Comparison of ENCODE assay signal across 16 cellular contexts in genomic region chr2:207695293-207695692, GRCh38.
"Had no signal": no experiment of that assay in that cellular context is flagged by ENCODE, and none has a peak within 500 bp of the region (broad histone marks: within the 10 kb centered on the region; RNA-seq: fewer than 3 reads in every experiment).

No MANE protein-coding gene starts in this region.

- H3K27ac ChIP-seq: dorsolateral prefrontal cortex, heart left ventricle, ovary, skin epidermis had no signal

- DNase-seq: cortex of kidney; dorsolateral prefrontal cortex; effector CD8-positive, alpha-beta T cell; foreskin melanocyte; heart left ventricle; hypothalamus; kidney glomerular epithelial cell; naive thymus-derived CD8-positive, alpha-beta T cell; ovary; stimulated activated CD4-positive, alpha-beta T cell treated with anti-CD3 and anti-CD28 coated beads, Interleukin-2, amount 100 ng/mL, for 24 hours; stimulated activated naive CD4-positive, alpha-beta T cell treated with Interleukin-2 at 50 U/mL for 16 hours had no signal

- ATAC-seq: heart left ventricle; naive thymus-derived CD8-positive, alpha-beta T cell; sciatic nerve had no signal

- H3K4me3 Mint-ChIP-seq: naive thymus-derived CD8-positive, alpha-beta T cell; neural crest cell had no signal

- H3K36me3 Mint-ChIP-seq: naive thymus-derived CD8-positive, alpha-beta T cell had no signal

- H3K36me3 ChIP-seq: heart left ventricle, ovary had no signal

- H3K9me3 Mint-ChIP-seq: naive thymus-derived CD8-positive, alpha-beta T cell; neural crest cell had no signal

- H3K4me3 ChIP-seq: dorsolateral prefrontal cortex, heart left ventricle, ovary, skin epidermis had no signal

- FAIRE-seq: islet of Langerhans had no signal

- H3K27me3 ChIP-seq: dorsolateral prefrontal cortex, heart left ventricle, ovary had no signal

- H3K9me3 ChIP-seq: heart left ventricle, ovary had no signal

- H3K27ac Mint-ChIP-seq: naive thymus-derived CD8-positive, alpha-beta T cell; progenitor cell of endocrine pancreas had no signal
